ENCODE assay signal across 15 cellular contexts in genomic region chr9:86639899-86640379, GRCh38.
DNase-seq lines count a peak whose midpoint lies in the region; ATAC-seq, FAIRE-seq and TF ChIP-seq lines count a peak whose summit lies in the region.
"Had no signal": no experiment of that assay in that cellular context is flagged by ENCODE, and none has a peak within 500 bp of the region (broad histone marks: within the 10 kb centered on the region; RNA-seq: fewer than 3 reads in every experiment).

No MANE protein-coding gene starts in this region.

- peaks cover 25% of the 10 kb centered on the region for H3K4me1 Mint-ChIP-seq in WTC11
- H3K4me1 Mint-ChIP-seq: central memory CD8-positive, alpha-beta T cell had no signal

- no peak for TF ChIP-seq POLR2A in HepG2 (IDR thresholded peaks at IDR 0.05; ENCODE audit: insufficient read depth in 1 of 2, low read depth in 2 of 2, low read length in 2 of 2)
- TF ChIP-seq POLR2A in right lobe of liver (IDR thresholded peaks at IDR 0.05) = no peak

- H3K36me3 ChIP-seq in HepG2 (replicated peaks in 1 of 2; ENCODE audit: control insufficient read depth in 1 of 2, insufficient read depth in 2 of 2, low read length in 2 of 2) (no peaks in the 10 kb centered on the region), right lobe of liver (no peaks in the 10 kb centered on the region), left lung (no peaks in the 10 kb centered on the region)
- H3K36me3 ChIP-seq: BLaER1, esophagus squamous epithelium had no signal

- H3K4me1 ChIP-seq in HepG2 (ENCODE audit: insufficient read depth, low read length) (no peaks in the 10 kb centered on the region), right lobe of liver (no peaks in the 10 kb centered on the region), left lung (no peaks in the 10 kb centered on the region)
- H3K4me1 ChIP-seq: BLaER1 had no signal

- WGBS in HepG2 (ENCODE audit: low lambda C conversion rate) = 0% methylated on average over 5 of the region's 5 CpGs
- WGBS in right lobe of liver (ENCODE audit: insufficient coverage, low coverage, low lambda C conversion rate, missing lambda C conversion rate) = 75% methylated on average over 4 of the region's 5 CpGs

- no TSS peak for BruUV-seq in HepG2 (replicated peaks; lab: Mats Ljungman, UMichigan)

- H3K36me3 Mint-ChIP-seq in WTC11 = no peaks in the 10 kb centered on the region
- H3K36me3 Mint-ChIP-seq: activated CD4-positive, alpha-beta memory T cell treated with anti-CD3 and anti-CD28 coated beads for 36 hours had no signal

- H3K4me3 Mint-ChIP-seq in WTC11 = no peak overlapping the region
- H3K4me3 Mint-ChIP-seq: activated CD4-positive, alpha-beta memory T cell treated with anti-CD3 and anti-CD28 coated beads for 36 hours; central memory CD8-positive, alpha-beta T cell had no signal

- H3K4me3 ChIP-seq in HepG2 (replicated peaks in 1 of 3; ENCODE audit: insufficient read depth in 1 of 3, low read depth in 2 of 3, low read length in 3 of 3) (no peak overlapping the region), right lobe of liver (no peak overlapping the region), left lung (no peak overlapping the region)
- H3K4me3 ChIP-seq: BLaER1, esophagus squamous epithelium had no signal

- H3K4me2 ChIP-seq in HepG2 (ENCODE audit: low read depth, low read length) = no peak overlapping the region
- H3K4me2 ChIP-seq: BLaER1 had no signal

- no peaks in the 10 kb centered on the region for H3K9me3 ChIP-seq in HepG2 (ENCODE audit: low read length)
- no peaks in the 10 kb centered on the region for H3K9me3 ChIP-seq in right lobe of liver
- H3K9me3 ChIP-seq in left lung = no peaks in the 10 kb centered on the region
- H3K9me3 ChIP-seq: BLaER1 had no signal

- no peaks in the 10 kb centered on the region for H4K20me1 ChIP-seq in HepG2 (ENCODE audit: insufficient read depth, low read length)
- H4K20me1 ChIP-seq: BLaER1 had no signal

- TF ChIP-seq CTCF in HepG2 (CRISPR knock-in tag; IDR thresholded peaks at IDR 0.05) (no peak), right lobe of liver (IDR thresholded peaks at IDR 0.05) (no peak), WTC11 (IDR thresholded peaks at IDR 0.05) (no peak), left lung (IDR thresholded peaks at IDR 0.05) (no peak)

- H3K9ac ChIP-seq in HepG2 (ENCODE audit: insufficient read depth, low read depth, low read length) = no peak overlapping the region
- H3K9ac ChIP-seq: BLaER1 had no signal

- H3K79me2 ChIP-seq in HepG2 (ENCODE audit: insufficient read depth, low read length) = no peaks in the 10 kb centered on the region

- H3K27ac Mint-ChIP-seq in WTC11 = no peak overlapping the region
- H3K27ac Mint-ChIP-seq: activated CD4-positive, alpha-beta memory T cell treated with anti-CD3 and anti-CD28 coated beads for 36 hours had no signal

- no peak for FAIRE-seq in HepG2 (lab: Jason Lieb, UNC)

- POLR2A ChIA-PET in HepG2 (lab: Yijun Ruan, JAX) = no interaction called here
- POLR2A ChIA-PET in WTC11 (lab: Charles Lee) = no interaction called here

- H3K27me3 ChIP-seq in HepG2 (ENCODE audit: control insufficient read depth in 1 of 2, insufficient read depth in 2 of 2, low read length in 2 of 2) (no peaks in the 10 kb centered on the region; a peak in 2 of 5 replicates), right lobe of liver (no peaks in the 10 kb centered on the region), left lung (peaks cover 0 to 45% of the 10 kb centered on the region in 2 donors)
- H3K27me3 ChIP-seq: BLaER1 had no signal

- no peak overlapping the region for H2AFZ ChIP-seq in HepG2 (ENCODE audit: low read length)

- in situ Hi-C loops in HepG2 (cut with HindIII; ENCODE audit: extremely low pct_ligation_motif_present, low pct_unique_long_range_greater_than_20kb) = loop anchor here (10.0 kb wide), 1 partner anchor 685 kb away; no protein-coding TSS in a partner anchor

- H3K27me3 Mint-ChIP-seq in WTC11 (ENCODE audit: low read depth) = no peaks in the 10 kb centered on the region; the same call in 1 of the 2 replicates

- peaks cover 3% of the 10 kb centered on the region for H3K9me3 Mint-ChIP-seq in WTC11
- H3K9me3 Mint-ChIP-seq: activated CD4-positive, alpha-beta memory T cell treated with anti-CD3 and anti-CD28 coated beads for 36 hours; central memory CD8-positive, alpha-beta T cell had no signal

- no peak for TF ChIP-seq EP300 in HepG2 (IDR thresholded peaks at IDR 0.05; ENCODE audit: low read depth in 2 of 2, low read length in 2 of 2)
- TF ChIP-seq EP300 in HepG2 (CRISPR knock-in tag; IDR thresholded peaks at IDR 0.05; ENCODE audit: borderline replicate concordance) = no peak

- intact Hi-C loops in HepG2 (cut with micrococcal nuclease; ENCODE audit: unreplicated experiment) = loop anchor here (5.0 kb wide), 1 partner anchor 682 kb away; no protein-coding TSS in a partner anchor
- intact Hi-C loops in right lobe of liver (cut with DNase I) = no loop called here
- intact Hi-C loops in left lung (cut with DNase I) = no loop called here

- H3K27ac ChIP-seq in HepG2 (ENCODE audit: extremely low read length, insufficient read depth, low read length) (no peak overlapping the region), right lobe of liver (no peak overlapping the region), left lung (no peak overlapping the region)
- H3K27ac ChIP-seq: BLaER1, esophagus squamous epithelium had no signal

- CTCF ChIA-PET in HepG2 (lab: Yijun Ruan, JAX; ENCODE audit: low intra/inter-chr PET ratio, low total read pairs) = no interaction called here
- CTCF ChIA-PET in WTC11 (lab: Charles Lee) = interaction anchor here (0.5 to 0.7 kb wide), 2 partner anchors 9 to 107 kb away, joined by 3 read pairs; no protein-coding TSS in a partner anchor

- ATAC-seq in HepG2 (peak; percentile 86), right lobe of liver (no peak), WTC11 (peak; percentile 52), left lung (peak; percentile 86), GM21447 (IDR thresholded peaks at IDR 0.05; ENCODE audit: unreplicated experiment) (no peak)

- DNase-seq in HepG2 (ENCODE audit: low spot score) (no peak), right lobe of liver (no peak), WTC11 (ENCODE audit: low spot score) (peak; percentile 22), left lung (no peak), NCI-H345 treated with DMSO at 0.1 percent for 48 hours (lab: John Stamatoyannopoulos, UW; ENCODE audit: unreplicated experiment) (no peak), NCI-H82 (lab: John Stamatoyannopoulos, UW) (no peak), NCI-H510A treated with DMSO at 0.1 percent for 48 hours (lab: John Stamatoyannopoulos, UW) (no peak)
- DNase-seq: activated CD4-positive, alpha-beta memory T cell treated with anti-CD3 and anti-CD28 coated beads for 36 hours; esophagus squamous epithelium; NCI-H1694 treated with DMSO at 0.1 percent for 48 hours; stimulated activated CD8-positive, alpha-beta memory T cell treated with anti-CD3 and anti-CD28 coated beads, Interleukin-4, amount 100 ng/mL, for 48 hours; T-helper 9 cell had no signal

- no peak for TF ChIP-seq RAD21 in HepG2 (CRISPR knock-in tag; IDR thresholded peaks at IDR 0.05)

TF ChIP-seq in HepG2, 621 proteins besides CTCF, POLR2A, EP300 and RAD21 (continues in another document):
- TF ChIP-seq SRF (IDR thresholded peaks at IDR 0.05; ENCODE audit: low read depth, low read length) (peak; percentile 22; the same call in 1 of the 2 replicates), ZNF770 (CRISPR knock-in tag; IDR thresholded peaks at IDR 0.05) (peak; percentile 32; the same call in 1 of the 2 replicates), SP140L (CRISPR knock-in tag; IDR thresholded peaks at IDR 0.05; ENCODE audit: borderline replicate concordance) (no peak), MAFK (conservative IDR thresholded peaks at IDR 0.05 in 1 of 2, IDR thresholded peaks at IDR 0.05 in 1 of 2; ENCODE audit: low read length in 2 of 2) (no peak)

TF ChIP-seq in WTC11, 78 proteins besides CTCF, POLR2A, EP300 and RAD21 (continues in another document):
- TF ChIP-seq TP53 (CRISPR knock-in tag; IDR thresholded peaks at IDR 0.05) = no peak
- TF ChIP-seq NR1H2 (CRISPR knock-in tag; IDR thresholded peaks at IDR 0.05) = no peak
- TF ChIP-seq ZSCAN18 (CRISPR knock-in tag; IDR thresholded peaks at IDR 0.05) = no peak
- no peak for TF ChIP-seq ETV6 (CRISPR knock-in tag; IDR thresholded peaks at IDR 0.05)

Comparison
In these comparisons a context has a peak if more than half of its experiments do, and no peak if none do; other contexts are left out.
1. ATAC-seq: peak in HepG2 (single experiment), WTC11 (single experiment) and left lung (single experiment); none in right lobe of liver (0 of 4) and GM21447 (single experiment).